Comparison of ENCODE assay signal across 27 cellular contexts in genomic region chr19:3111586-3112247, GRCh38. TPM values are rescaled to one million over a fixed set of nuclear protein-coding genes. Genes with fewer than 3 reads are reported as not detected.
"Had no signal": no experiment of that assay in that cellular context is flagged by ENCODE, and none has a peak within 500 bp of the region (broad histone marks: within the 10 kb centered on the region; RNA-seq: fewer than 3 reads in every experiment).

No MANE protein-coding gene starts in this region.

- ATAC-seq: activated naive CD4-positive, alpha-beta T cell treated with anti-CD3 and anti-CD28 coated beads, Interleukin-2, amount 50 U/mL, for 72 hours; activated naive CD8-positive, alpha-beta T cell treated with anti-CD3 and anti-CD28 coated beads, Interleukin-2, amount 50 U/mL, for 24 hours; activated T-cell treated with anti-CD3 and anti-CD28 coated beads, Interleukin-2, amount 50 U/mL, for 4 hours; body of pancreas had no signal

- DNase-seq: activated CD4-positive, alpha-beta memory T cell treated with anti-CD3 and anti-CD28 coated beads for 36 hours; activated CD4-positive, alpha-beta T cell treated with anti-CD3 and anti-CD28 coated beads for 48 hours; activated CD4-positive, CD25-positive, alpha-beta regulatory T cell treated with anti-CD3 and anti-CD28 coated beads, Interleukin-2, amount 50 U/mL, for 72 hours; activated CD8-positive, alpha-beta memory T cell treated with anti-CD3 and anti-CD28 coated beads for 24 hours; activated effector memory CD4-positive, alpha-beta T cell treated with anti-CD3 and anti-CD28 coated beads, Interleukin-2, amount 50 U/mL, for 16 hours; activated naive CD4-positive, alpha-beta T cell treated with Interleukin-2 at 50 U/mL for 16 hours; activated naive CD8-positive, alpha-beta T cell treated with anti-CD3 and anti-CD28 coated beads, Interleukin-2, amount 50 U/mL, for 24 hours; activated T-cell treated with anti-CD3 and anti-CD28 coated beads, Interleukin-2, amount 50 U/mL, for 4 hours; amniotic stem cell; body of pancreas; KBM-7; NCI-H1048; NCI-H1417; NCI-H1930; NCI-H2171; NCI-H2227 treated with DMSO at 0.1 percent for 48 hours; NCI-H510A; NCI-H69; NK-92 treated with Interleukin-12 subunit alpha and Interleukin-12 subunit beta, amount 100 ng/mL, for 24 hours; OCI-M1; Peyer's patch; SHP77 had no signal

- H3K9me3 Mint-ChIP-seq: activated CD4-positive, alpha-beta memory T cell treated with anti-CD3 and anti-CD28 coated beads for 36 hours; activated naive CD4-positive, alpha-beta T cell treated with anti-CD3 and anti-CD28 coated beads, Interleukin-2, amount 50 U/mL, for 72 hours; activated naive CD8-positive, alpha-beta T cell treated with anti-CD3 and anti-CD28 coated beads, Interleukin-2, amount 50 U/mL, for 24 hours; activated T-cell treated with anti-CD3 and anti-CD28 coated beads, Interleukin-2, amount 50 U/mL, for 4 hours; T-helper 1 cell treated with Interleukin-12 subunit alpha and Interleukin-12 subunit beta and Interleukin-4 antibody, amounts not matched to agents 30 μg/mL and 1 μg/mL, for 36 hours had no signal

- H3K4me3 ChIP-seq: ascending aorta, body of pancreas, Peyer's patch had no signal

- H3K4me3 Mint-ChIP-seq: activated CD4-positive, alpha-beta memory T cell treated with anti-CD3 and anti-CD28 coated beads for 36 hours; activated naive CD8-positive, alpha-beta T cell treated with anti-CD3 and anti-CD28 coated beads, Interleukin-2, amount 50 U/mL, for 24 hours; activated T-cell treated with anti-CD3 and anti-CD28 coated beads, Interleukin-2, amount 50 U/mL, for 4 hours; T-helper 1 cell treated with Interleukin-12 subunit alpha and Interleukin-12 subunit beta and Interleukin-4 antibody, amounts not matched to agents 30 μg/mL and 1 μg/mL, for 36 hours had no signal

- H3K4me1 ChIP-seq: ascending aorta had no signal

- H3K9me3 ChIP-seq: ascending aorta, body of pancreas, Peyer's patch had no signal

- H3K36me3 Mint-ChIP-seq: activated CD4-positive, alpha-beta memory T cell treated with anti-CD3 and anti-CD28 coated beads for 36 hours; activated naive CD4-positive, alpha-beta T cell treated with anti-CD3 and anti-CD28 coated beads, Interleukin-2, amount 50 U/mL, for 72 hours had no signal

- H3K27ac Mint-ChIP-seq: activated CD4-positive, alpha-beta memory T cell treated with anti-CD3 and anti-CD28 coated beads for 36 hours; activated naive CD4-positive, alpha-beta T cell treated with anti-CD3 and anti-CD28 coated beads, Interleukin-2, amount 50 U/mL, for 72 hours; activated naive CD8-positive, alpha-beta T cell treated with anti-CD3 and anti-CD28 coated beads, Interleukin-2, amount 50 U/mL, for 24 hours; T-helper 1 cell treated with Interleukin-12 subunit alpha and Interleukin-12 subunit beta and Interleukin-4 antibody, amounts not matched to agents 30 μg/mL and 1 μg/mL, for 36 hours had no signal

- H3K27me3 Mint-ChIP-seq: activated CD4-positive, alpha-beta memory T cell treated with anti-CD3 and anti-CD28 coated beads for 36 hours; activated naive CD8-positive, alpha-beta T cell treated with anti-CD3 and anti-CD28 coated beads, Interleukin-2, amount 50 U/mL, for 24 hours had no signal

- H3K27ac ChIP-seq: ascending aorta, body of pancreas, Peyer's patch had no signal

- H3K27me3 ChIP-seq: ascending aorta, body of pancreas, Peyer's patch had no signal

RNA-seq across cellular contexts. Expression of gene GNA15, which starts 24.1 kb away (rescaled TPM):
- total RNA-seq: M059J, SK-MEL-5 had no signal
